Comparison of ENCODE assay signal across 1 cellular context in the genomic region with DNA sequence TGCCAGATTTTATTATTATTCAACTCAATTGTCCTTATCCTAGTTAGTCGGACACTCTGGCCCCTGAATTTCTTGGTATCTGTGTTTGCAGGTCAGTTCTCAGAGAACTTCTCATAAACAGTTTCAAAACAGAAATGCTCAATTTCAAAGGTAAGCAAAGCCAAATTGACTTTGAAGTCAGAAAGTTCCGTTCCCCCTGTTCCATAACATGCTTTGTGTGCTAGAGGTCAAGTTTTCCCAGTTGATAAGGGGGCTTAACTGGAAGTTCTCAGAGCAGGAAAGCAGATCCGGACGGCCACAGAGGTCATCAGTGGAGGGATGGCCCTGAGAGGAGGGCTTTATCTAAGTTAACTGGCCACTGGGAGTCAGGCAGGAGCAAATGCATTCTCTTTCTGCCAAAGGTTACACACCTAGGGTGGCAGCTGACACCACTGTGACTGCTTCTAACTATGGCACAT.
TF ChIP-seq lines count a peak whose summit lies in the region.

No MANE protein-coding gene starts in this region.

TF ChIP-seq in HepG2, 621 proteins besides CTCF, POLR2A, EP300 and RAD21 (continued from another document and continues in another):
- TF ChIP-seq, protein P1, sequence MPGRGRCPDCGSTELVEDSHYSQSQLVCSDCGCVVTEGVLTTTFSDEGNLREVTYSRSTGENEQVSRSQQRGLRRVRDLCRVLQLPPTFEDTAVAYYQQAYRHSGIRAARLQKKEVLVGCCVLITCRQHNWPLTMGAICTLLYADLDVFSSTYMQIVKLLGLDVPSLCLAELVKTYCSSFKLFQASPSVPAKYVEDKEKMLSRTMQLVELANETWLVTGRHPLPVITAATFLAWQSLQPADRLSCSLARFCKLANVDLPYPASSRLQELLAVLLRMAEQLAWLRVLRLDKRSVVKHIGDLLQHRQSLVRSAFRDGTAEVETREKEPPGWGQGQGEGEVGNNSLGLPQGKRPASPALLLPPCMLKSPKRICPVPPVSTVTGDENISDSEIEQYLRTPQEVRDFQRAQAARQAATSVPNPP (CRISPR knock-in tag; IDR thresholded peaks at IDR 0.05) = no peak
- peak; percentile 77; the same call in 1 of the 2 replicates for TF ChIP-seq ZNF232 (CRISPR knock-in tag; IDR thresholded peaks at IDR 0.05; ENCODE audit: borderline replicate concordance)
- peak; percentile 66 for TF ChIP-seq ZBTB38 (CRISPR knock-in tag; IDR thresholded peaks at IDR 0.05)
- peak; percentile 48; the same call in 1 of the 2 replicates for TF ChIP-seq ZNF292 (CRISPR knock-in tag; IDR thresholded peaks at IDR 0.05; ENCODE audit: borderline replicate concordance, low read depth)
- TF ChIP-seq ZNF746 (CRISPR knock-in tag; IDR thresholded peaks at IDR 0.05) = no peak
- TF ChIP-seq STAG1 (CRISPR knock-in tag; IDR thresholded peaks at IDR 0.05) = peak; percentile 77
- TF ChIP-seq MIXL1 (CRISPR knock-in tag; IDR thresholded peaks at IDR 0.05) = peak; percentile 90
- peak; percentile 73 for TF ChIP-seq SAP130 (CRISPR knock-in tag; IDR thresholded peaks at IDR 0.05; ENCODE audit: low read depth)
- TF ChIP-seq SMAD3 (CRISPR knock-in tag; IDR thresholded peaks at IDR 0.05) = peak; percentile 48; the same call in 1 of the 2 replicates
- no peak for TF ChIP-seq ZFP82 (CRISPR knock-in tag; IDR thresholded peaks at IDR 0.05; ENCODE audit: borderline replicate concordance)
- no peak for TF ChIP-seq ZFP62 (CRISPR knock-in tag; IDR thresholded peaks at IDR 0.05)
- peak; percentile 80 for TF ChIP-seq NCOR1 (IDR thresholded peaks at IDR 0.05; ENCODE audit: borderline replicate concordance, low read length)
- TF ChIP-seq, protein P2, sequence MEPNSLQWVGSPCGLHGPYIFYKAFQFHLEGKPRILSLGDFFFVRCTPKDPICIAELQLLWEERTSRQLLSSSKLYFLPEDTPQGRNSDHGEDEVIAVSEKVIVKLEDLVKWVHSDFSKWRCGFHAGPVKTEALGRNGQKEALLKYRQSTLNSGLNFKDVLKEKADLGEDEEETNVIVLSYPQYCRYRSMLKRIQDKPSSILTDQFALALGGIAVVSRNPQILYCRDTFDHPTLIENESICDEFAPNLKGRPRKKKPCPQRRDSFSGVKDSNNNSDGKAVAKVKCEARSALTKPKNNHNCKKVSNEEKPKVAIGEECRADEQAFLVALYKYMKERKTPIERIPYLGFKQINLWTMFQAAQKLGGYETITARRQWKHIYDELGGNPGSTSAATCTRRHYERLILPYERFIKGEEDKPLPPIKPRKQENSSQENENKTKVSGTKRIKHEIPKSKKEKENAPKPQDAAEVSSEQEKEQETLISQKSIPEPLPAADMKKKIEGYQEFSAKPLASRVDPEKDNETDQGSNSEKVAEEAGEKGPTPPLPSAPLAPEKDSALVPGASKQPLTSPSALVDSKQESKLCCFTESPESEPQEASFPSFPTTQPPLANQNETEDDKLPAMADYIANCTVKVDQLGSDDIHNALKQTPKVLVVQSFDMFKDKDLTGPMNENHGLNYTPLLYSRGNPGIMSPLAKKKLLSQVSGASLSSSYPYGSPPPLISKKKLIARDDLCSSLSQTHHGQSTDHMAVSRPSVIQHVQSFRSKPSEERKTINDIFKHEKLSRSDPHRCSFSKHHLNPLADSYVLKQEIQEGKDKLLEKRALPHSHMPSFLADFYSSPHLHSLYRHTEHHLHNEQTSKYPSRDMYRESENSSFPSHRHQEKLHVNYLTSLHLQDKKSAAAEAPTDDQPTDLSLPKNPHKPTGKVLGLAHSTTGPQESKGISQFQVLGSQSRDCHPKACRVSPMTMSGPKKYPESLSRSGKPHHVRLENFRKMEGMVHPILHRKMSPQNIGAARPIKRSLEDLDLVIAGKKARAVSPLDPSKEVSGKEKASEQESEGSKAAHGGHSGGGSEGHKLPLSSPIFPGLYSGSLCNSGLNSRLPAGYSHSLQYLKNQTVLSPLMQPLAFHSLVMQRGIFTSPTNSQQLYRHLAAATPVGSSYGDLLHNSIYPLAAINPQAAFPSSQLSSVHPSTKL (CRISPR knock-in tag; IDR thresholded peaks at IDR 0.05) = peak; percentile 94
- TF ChIP-seq SIX1 (CRISPR knock-in tag; IDR thresholded peaks at IDR 0.05; ENCODE audit: borderline replicate concordance) = peak; percentile 83; the same call in 1 of the 2 replicates
- no peak for TF ChIP-seq FIP1L1 (IDR thresholded peaks at IDR 0.05; ENCODE audit: borderline replicate concordance, insufficient read depth, low read depth, low read length)
- TF ChIP-seq GPN1 (CRISPR knock-in tag; IDR thresholded peaks at IDR 0.05; ENCODE audit: borderline replicate concordance) = no peak
- TF ChIP-seq ZKSCAN8 (CRISPR knock-in tag; IDR thresholded peaks at IDR 0.05; ENCODE audit: borderline replicate concordance) = peak; percentile 85; the same call in 1 of the 2 replicates
- no peak for TF ChIP-seq RELA (CRISPR knock-in tag; IDR thresholded peaks at IDR 0.05)
- TF ChIP-seq, protein P3, sequence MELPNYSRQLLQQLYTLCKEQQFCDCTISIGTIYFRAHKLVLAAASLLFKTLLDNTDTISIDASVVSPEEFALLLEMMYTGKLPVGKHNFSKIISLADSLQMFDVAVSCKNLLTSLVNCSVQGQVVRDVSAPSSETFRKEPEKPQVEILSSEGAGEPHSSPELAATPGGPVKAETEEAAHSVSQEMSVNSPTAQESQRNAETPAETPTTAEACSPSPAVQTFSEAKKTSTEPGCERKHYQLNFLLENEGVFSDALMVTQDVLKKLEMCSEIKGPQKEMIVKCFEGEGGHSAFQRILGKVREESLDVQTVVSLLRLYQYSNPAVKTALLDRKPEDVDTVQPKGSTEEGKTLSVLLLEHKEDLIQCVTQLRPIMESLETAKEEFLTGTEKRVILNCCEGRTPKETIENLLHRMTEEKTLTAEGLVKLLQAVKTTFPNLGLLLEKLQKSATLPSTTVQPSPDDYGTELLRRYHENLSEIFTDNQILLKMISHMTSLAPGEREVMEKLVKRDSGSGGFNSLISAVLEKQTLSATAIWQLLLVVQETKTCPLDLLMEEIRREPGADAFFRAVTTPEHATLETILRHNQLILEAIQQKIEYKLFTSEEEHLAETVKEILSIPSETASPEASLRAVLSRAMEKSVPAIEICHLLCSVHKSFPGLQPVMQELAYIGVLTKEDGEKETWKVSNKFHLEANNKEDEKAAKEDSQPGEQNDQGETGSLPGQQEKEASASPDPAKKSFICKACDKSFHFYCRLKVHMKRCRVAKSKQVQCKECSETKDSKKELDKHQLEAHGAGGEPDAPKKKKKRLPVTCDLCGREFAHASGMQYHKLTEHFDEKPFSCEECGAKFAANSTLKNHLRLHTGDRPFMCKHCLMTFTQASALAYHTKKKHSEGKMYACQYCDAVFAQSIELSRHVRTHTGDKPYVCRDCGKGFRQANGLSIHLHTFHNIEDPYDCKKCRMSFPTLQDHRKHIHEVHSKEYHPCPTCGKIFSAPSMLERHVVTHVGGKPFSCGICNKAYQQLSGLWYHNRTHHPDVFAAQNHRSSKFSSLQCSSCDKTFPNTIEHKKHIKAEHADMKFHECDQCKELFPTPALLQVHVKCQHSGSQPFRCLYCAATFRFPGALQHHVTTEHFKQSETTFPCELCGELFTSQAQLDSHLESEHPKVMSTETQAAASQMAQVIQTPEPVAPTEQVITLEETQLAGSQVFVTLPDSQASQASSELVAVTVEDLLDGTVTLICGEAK (IDR thresholded peaks at IDR 0.05) = no peak
- TF ChIP-seq, protein P3 (CRISPR knock-in tag; IDR thresholded peaks at IDR 0.05) = no peak; the same call in 1 of the 2 replicates
- TF ChIP-seq SETDB1 (CRISPR knock-in tag; IDR thresholded peaks at IDR 0.05; ENCODE audit: borderline replicate concordance) = no peak
- TF ChIP-seq, protein P4, sequence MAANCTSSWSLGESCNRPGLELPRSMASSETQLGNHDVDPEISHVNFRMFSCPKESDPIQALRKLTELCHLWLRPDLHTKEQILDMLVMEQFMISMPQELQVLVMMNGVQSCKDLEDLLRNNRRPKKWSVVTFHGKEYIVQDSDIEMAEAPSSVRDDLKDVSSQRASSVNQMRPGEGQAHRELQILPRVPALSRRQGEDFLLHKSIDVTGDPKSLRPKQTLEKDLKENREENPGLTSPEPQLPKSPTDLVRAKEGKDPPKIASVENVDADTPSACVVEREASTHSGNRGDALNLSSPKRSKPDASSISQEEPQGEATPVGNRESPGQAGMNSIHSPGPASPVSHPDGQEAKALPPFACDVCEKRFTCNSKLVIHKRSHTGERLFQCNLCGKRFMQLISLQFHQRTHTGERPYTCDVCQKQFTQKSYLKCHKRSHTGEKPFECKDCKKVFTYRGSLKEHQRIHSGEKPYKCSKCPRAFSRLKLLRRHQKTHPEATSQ (CRISPR knock-in tag; IDR thresholded peaks at IDR 0.05; ENCODE audit: borderline replicate concordance) = peak; percentile 25; the same call in 1 of the 2 replicates
- TF ChIP-seq, protein P5, sequence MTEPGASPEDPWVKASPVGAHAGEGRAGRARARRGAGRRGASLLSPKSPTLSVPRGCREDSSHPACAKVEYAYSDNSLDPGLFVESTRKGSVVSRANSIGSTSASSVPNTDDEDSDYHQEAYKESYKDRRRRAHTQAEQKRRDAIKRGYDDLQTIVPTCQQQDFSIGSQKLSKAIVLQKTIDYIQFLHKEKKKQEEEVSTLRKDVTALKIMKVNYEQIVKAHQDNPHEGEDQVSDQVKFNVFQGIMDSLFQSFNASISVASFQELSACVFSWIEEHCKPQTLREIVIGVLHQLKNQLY (CRISPR knock-in tag; IDR thresholded peaks at IDR 0.05) = peak; percentile 71; the same call in 1 of the 2 replicates
- peak; percentile 72; the same call in 1 of the 2 replicates for TF ChIP-seq ZNF788 (CRISPR knock-in tag; IDR thresholded peaks at IDR 0.05; ENCODE audit: borderline replicate concordance)
- 0 out of 2 replicates have a peak, but pooled peaks have one; percentile 74 for TF ChIP-seq ZSCAN20 (CRISPR knock-in tag; IDR thresholded peaks at IDR 0.05; ENCODE audit: borderline replicate concordance)
- peak; percentile 50; the same call in 1 of the 2 replicates for TF ChIP-seq CBX5 (CRISPR knock-in tag; IDR thresholded peaks at IDR 0.05; ENCODE audit: borderline replicate concordance)
- TF ChIP-seq GATA4 (IDR thresholded peaks at IDR 0.05; ENCODE audit: borderline replicate concordance, low read depth) = peak; percentile 97
- peak; percentile 54; the same call in 1 of the 2 replicates for TF ChIP-seq ATF1 (CRISPR knock-in tag; IDR thresholded peaks at IDR 0.05)
- no peak for TF ChIP-seq JUNB (CRISPR knock-in tag; IDR thresholded peaks at IDR 0.05; ENCODE audit: borderline replicate concordance)
- TF ChIP-seq, protein P6, sequence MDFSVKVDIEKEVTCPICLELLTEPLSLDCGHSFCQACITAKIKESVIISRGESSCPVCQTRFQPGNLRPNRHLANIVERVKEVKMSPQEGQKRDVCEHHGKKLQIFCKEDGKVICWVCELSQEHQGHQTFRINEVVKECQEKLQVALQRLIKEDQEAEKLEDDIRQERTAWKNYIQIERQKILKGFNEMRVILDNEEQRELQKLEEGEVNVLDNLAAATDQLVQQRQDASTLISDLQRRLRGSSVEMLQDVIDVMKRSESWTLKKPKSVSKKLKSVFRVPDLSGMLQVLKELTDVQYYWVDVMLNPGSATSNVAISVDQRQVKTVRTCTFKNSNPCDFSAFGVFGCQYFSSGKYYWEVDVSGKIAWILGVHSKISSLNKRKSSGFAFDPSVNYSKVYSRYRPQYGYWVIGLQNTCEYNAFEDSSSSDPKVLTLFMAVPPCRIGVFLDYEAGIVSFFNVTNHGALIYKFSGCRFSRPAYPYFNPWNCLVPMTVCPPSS (IDR thresholded peaks at IDR 0.05) = no peak
- peak; percentile 47; the same call in 1 of the 2 replicates for TF ChIP-seq ZNF350 (CRISPR knock-in tag; IDR thresholded peaks at IDR 0.05; ENCODE audit: borderline replicate concordance, low read depth)
- TF ChIP-seq ZNF160 (CRISPR knock-in tag; IDR thresholded peaks at IDR 0.05) = peak; percentile 55; the same call in 1 of the 2 replicates
- TF ChIP-seq, protein P7, sequence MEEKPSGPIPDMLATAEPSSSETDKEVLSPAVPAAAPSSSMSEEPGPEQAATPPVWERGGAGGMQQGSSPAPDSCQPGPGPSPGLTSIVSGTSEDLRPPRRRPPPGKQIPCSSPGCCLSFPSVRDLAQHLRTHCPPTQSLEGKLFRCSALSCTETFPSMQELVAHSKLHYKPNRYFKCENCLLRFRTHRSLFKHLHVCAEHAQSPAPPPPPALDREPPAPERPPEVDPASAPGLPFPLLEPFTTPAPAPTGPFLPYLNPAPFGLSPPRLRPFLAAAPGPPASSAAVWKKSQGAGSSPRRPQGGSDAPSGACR (CRISPR knock-in tag; IDR thresholded peaks at IDR 0.05) = peak; percentile 67; the same call in 1 of the 2 replicates
- TF ChIP-seq, protein P8, sequence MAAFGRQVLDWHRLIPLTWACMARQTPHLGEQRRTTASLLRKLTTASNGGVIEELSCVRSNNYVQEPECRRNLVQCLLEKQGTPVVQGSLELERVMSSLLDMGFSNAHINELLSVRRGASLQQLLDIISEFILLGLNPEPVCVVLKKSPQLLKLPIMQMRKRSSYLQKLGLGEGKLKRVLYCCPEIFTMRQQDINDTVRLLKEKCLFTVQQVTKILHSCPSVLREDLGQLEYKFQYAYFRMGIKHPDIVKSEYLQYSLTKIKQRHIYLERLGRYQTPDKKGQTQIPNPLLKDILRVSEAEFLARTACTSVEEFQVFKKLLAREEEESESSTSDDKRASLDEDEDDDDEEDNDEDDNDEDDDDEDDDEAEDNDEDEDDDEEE (CRISPR knock-in tag; IDR thresholded peaks at IDR 0.05) = no peak
- TF ChIP-seq, protein P9, sequence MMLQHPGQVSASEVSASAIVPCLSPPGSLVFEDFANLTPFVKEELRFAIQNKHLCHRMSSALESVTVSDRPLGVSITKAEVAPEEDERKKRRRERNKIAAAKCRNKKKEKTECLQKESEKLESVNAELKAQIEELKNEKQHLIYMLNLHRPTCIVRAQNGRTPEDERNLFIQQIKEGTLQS (CRISPR knock-in tag; IDR thresholded peaks at IDR 0.05) = no peak
- TF ChIP-seq FOXA3 (CRISPR knock-in tag; IDR thresholded peaks at IDR 0.05) = peak; percentile 86
- TF ChIP-seq ATF7 (IDR thresholded peaks at IDR 0.05) = no peak
- TF ChIP-seq ATF7 (CRISPR knock-in tag; IDR thresholded peaks at IDR 0.05) = no peak
- no peak for TF ChIP-seq ZNF468 (CRISPR knock-in tag; IDR thresholded peaks at IDR 0.05)
- TF ChIP-seq ZSCAN9 (CRISPR knock-in tag; IDR thresholded peaks at IDR 0.05; ENCODE audit: borderline replicate concordance) = peak; percentile 88
